ENCODE assay signal across 1 cellular context in genomic region chr17:46167826-46168569, GRCh38.
TF ChIP-seq lines count a peak whose summit lies in the region.

No MANE protein-coding gene starts in this region.

TF ChIP-seq in HepG2, 621 proteins besides CTCF, POLR2A, EP300 and RAD21 (continued from another document):
- TF ChIP-seq PBX3 (CRISPR knock-in tag; IDR thresholded peaks at IDR 0.05; ENCODE audit: borderline replicate concordance), result no peak
- TF ChIP-seq ZNF362 (CRISPR knock-in tag; IDR thresholded peaks at IDR 0.05; ENCODE audit: borderline replicate concordance), result peak; percentile 78
- TF ChIP-seq HOMEZ (CRISPR knock-in tag; IDR thresholded peaks at IDR 0.05; ENCODE audit: low read depth), result no peak
- TF ChIP-seq MAX (IDR thresholded peaks at IDR 0.05), result no peak
- no peak for TF ChIP-seq FOXP1 (IDR thresholded peaks at IDR 0.05)
- TF ChIP-seq FOXP1 (CRISPR knock-in tag; IDR thresholded peaks at IDR 0.05), result peak; percentile 44; the same call in 1 of the 2 replicates
- TF ChIP-seq ZNF614 (CRISPR knock-in tag; IDR thresholded peaks at IDR 0.05; ENCODE audit: borderline replicate concordance), result no peak
- no peak for TF ChIP-seq GMEB1 (CRISPR knock-in tag; IDR thresholded peaks at IDR 0.05; ENCODE audit: borderline replicate concordance)
- no peak for TF ChIP-seq FOXA1 (IDR thresholded peaks at IDR 0.05)
- TF ChIP-seq FOXA1 (CRISPR knock-in tag; IDR thresholded peaks at IDR 0.05), result peak; percentile 47; the same call in 1 of the 2 replicates
- TF ChIP-seq PAXIP1 (CRISPR knock-in tag; conservative IDR thresholded peaks at IDR 0.05), result peak; percentile 40
- TF ChIP-seq RBFOX2 (IDR thresholded peaks at IDR 0.05; ENCODE audit: low read depth, low read length), result no peak
- TF ChIP-seq GTF2F1 (IDR thresholded peaks at IDR 0.05; ENCODE audit: low read length), result no peak
- no peak for TF ChIP-seq ZNF569 (CRISPR knock-in tag; IDR thresholded peaks at IDR 0.05; ENCODE audit: borderline replicate concordance)
- TF ChIP-seq GATAD2A (CRISPR knock-in tag; IDR thresholded peaks at IDR 0.05), result peak; percentile 85
- no peak for TF ChIP-seq ZNF274 (CRISPR knock-in tag; IDR thresholded peaks at IDR 0.05)
- TF ChIP-seq MIER3 (CRISPR knock-in tag; IDR thresholded peaks at IDR 0.05; ENCODE audit: borderline replicate concordance), result no peak
- no peak for TF ChIP-seq ARNT (IDR thresholded peaks at IDR 0.05)
- no peak for TF ChIP-seq HOXD1 (CRISPR knock-in tag; IDR thresholded peaks at IDR 0.05)
- TF ChIP-seq ETS1 (CRISPR knock-in tag; IDR thresholded peaks at IDR 0.05), result no peak
- TF ChIP-seq ZNF296 (CRISPR knock-in tag; conservative IDR thresholded peaks at IDR 0.05), result no peak
- TF ChIP-seq ZFP91 (CRISPR knock-in tag; IDR thresholded peaks at IDR 0.05; ENCODE audit: borderline replicate concordance), result no peak
- no peak for TF ChIP-seq SMAD9 (CRISPR knock-in tag; IDR thresholded peaks at IDR 0.05)
- TF ChIP-seq CREB3 (CRISPR knock-in tag; IDR thresholded peaks at IDR 0.05), result no peak
- TF ChIP-seq MAZ (IDR thresholded peaks at IDR 0.05; ENCODE audit: borderline replicate concordance, low read depth, low read length), result no peak
- TF ChIP-seq MAZ (CRISPR knock-in tag; IDR thresholded peaks at IDR 0.05; ENCODE audit: low read depth), result no peak
- TF ChIP-seq ASH2L (IDR thresholded peaks at IDR 0.05; ENCODE audit: insufficient read length, low read depth, low read length), result peak; percentile 25
- TF ChIP-seq ZFY (CRISPR knock-in tag; IDR thresholded peaks at IDR 0.05), result no peak
